In the genomic region with DNA sequence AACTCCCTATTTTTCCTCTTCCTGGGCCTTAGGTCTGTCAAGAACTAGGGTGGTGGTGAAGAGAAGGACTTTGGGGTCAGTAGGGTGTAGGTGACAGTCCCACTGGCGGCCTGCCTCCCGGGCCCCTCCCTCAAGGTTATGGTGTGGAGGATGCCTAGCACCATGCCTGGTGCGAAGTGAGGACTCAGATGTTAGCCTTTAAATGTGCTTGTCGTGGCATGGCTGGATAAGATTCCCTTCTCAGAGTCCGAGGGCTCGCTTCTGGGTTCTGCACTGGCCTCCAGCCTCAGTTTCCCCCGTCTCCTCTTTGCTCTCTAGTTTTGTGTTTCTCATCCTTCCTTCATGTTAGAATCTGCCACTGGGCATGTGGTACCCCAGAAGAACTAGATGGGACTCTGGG, we compare ENCODE assay signal across 17 cellular contexts. TPM values are rescaled to one million over a fixed set of nuclear protein-coding genes. Genes with fewer than 3 reads are reported as not detected.
DNase-seq lines count a peak whose midpoint lies in the region; ATAC-seq and TF ChIP-seq lines count a peak whose summit lies in the region.
"Had no signal": no experiment of that assay in that cellular context is flagged by ENCODE, and none has a peak within 500 bp of the region (broad histone marks: within the 10 kb centered on the region; RNA-seq: fewer than 3 reads in every experiment).

No MANE protein-coding gene starts in this region.

- H3K27ac ChIP-seq in CD4-positive, alpha-beta memory T cell (ENCODE audit: low read depth, low read length): no peak overlapping the region
- peak overlapping the region; percentile 87 for H3K27ac ChIP-seq in PC-9
- H3K27ac ChIP-seq in endodermal cell (ENCODE audit: low read depth, low read length): no peak overlapping the region
- H3K27ac ChIP-seq in gastrocnemius medialis: peak overlapping the region; percentile 32 to 68 (median 49)
- H3K27ac ChIP-seq in left lung: peak overlapping the region in 1 of 2 donors; percentile 53
- H3K27ac ChIP-seq in OCI-LY7 (ENCODE audit: low read depth, low read length, poor library complexity, severe bottlenecking): no peak overlapping the region
- no peak overlapping the region for H3K27ac ChIP-seq in vagina
- H3K27ac ChIP-seq: brain microvascular endothelial cell, tibial artery had no signal

- in situ Hi-C loops in gastrocnemius medialis (cut with MboI; ENCODE audit: low sequenced_read_pairs in 4 of 4): no loop called here

- ATAC-seq in gastrocnemius medialis: no peak
- no peak for ATAC-seq in left lung
- no peak for ATAC-seq in HG02840 (IDR thresholded peaks at IDR 0.05; ENCODE audit: low FRiP score, unreplicated experiment)

- H3K4me3 Mint-ChIP-seq in CD4-positive, alpha-beta memory T cell: no peak overlapping the region
- H3K4me3 Mint-ChIP-seq in endodermal cell: no peak overlapping the region

- peaks cover 79% of the 10 kb centered on the region for H3F3A ChIP-seq in PC-9 (ENCODE audit: insufficient read depth, low read depth)

- CTCF ChIA-PET in CD4-positive, alpha-beta memory T cell (lab: Charles Lee; ENCODE audit: partially characterized antibody): interaction anchor here (8.0 kb wide), 1 partner anchor 12 kb away, joined by 32 read pairs; no protein-coding TSS in a partner anchor
- CTCF ChIA-PET in PC-9 (lab: Charles Lee) (no interaction called here), OCI-LY7 (lab: Charles Lee; ENCODE audit: unreplicated experiment) (no interaction called here)

- peaks cover 39% of the 10 kb centered on the region for H3K4me1 ChIP-seq in CD4-positive, alpha-beta memory T cell (ENCODE audit: insufficient read depth, low read length)
- H3K4me1 ChIP-seq in PC-9 (replicated peaks; ENCODE audit: insufficient read depth) (peaks cover 66% of the 10 kb centered on the region), endodermal cell (ENCODE audit: control insufficient read depth, insufficient read depth, low read length) (peaks cover 5% of the 10 kb centered on the region), gastrocnemius medialis (peaks cover 57 to 61% of the 10 kb centered on the region in 2 donors), left lung (peaks cover 0 to 66% of the 10 kb centered on the region in 2 donors), OCI-LY7 (ENCODE audit: insufficient read depth, low read length, poor library complexity, severe bottlenecking) (peaks cover 11% of the 10 kb centered on the region), vagina (peaks cover 45% of the 10 kb centered on the region)
- H3K4me1 ChIP-seq: Caco-2 had no signal

- TF ChIP-seq CTCF in PC-9 (conservative IDR thresholded peaks at IDR 0.05) (no peak), endodermal cell (conservative IDR thresholded peaks at IDR 0.05) (no peak), gastrocnemius medialis (IDR thresholded peaks at IDR 0.05 in 4 of 5, conservative IDR thresholded peaks at IDR 0.05 in 1 of 5) (no peak), left lung (IDR thresholded peaks at IDR 0.05) (no peak), OCI-LY7 (conservative IDR thresholded peaks at IDR 0.05; ENCODE audit: low read length) (no peak), vagina (IDR thresholded peaks at IDR 0.05) (no peak)

- no peaks in the 10 kb centered on the region for H3K27me3 Mint-ChIP-seq in CD4-positive, alpha-beta memory T cell
- no peaks in the 10 kb centered on the region for H3K27me3 Mint-ChIP-seq in endodermal cell (ENCODE audit: insufficient read depth)

- peak overlapping the region; percentile 64 for H3K4me2 ChIP-seq in PC-9
- no peak overlapping the region for H3K4me2 ChIP-seq in OCI-LY7 (ENCODE audit: low read length)

- H3K27me3 ChIP-seq in CD4-positive, alpha-beta memory T cell (ENCODE audit: insufficient read depth, low read length): no peaks in the 10 kb centered on the region
- H3K27me3 ChIP-seq in PC-9 (ENCODE audit: insufficient read depth, low read depth) (no peaks in the 10 kb centered on the region), endodermal cell (ENCODE audit: control insufficient read depth, insufficient read depth, low read length, poor library complexity, severe bottlenecking) (no peaks in the 10 kb centered on the region), gastrocnemius medialis (no peaks in the 10 kb centered on the region), left lung (no peaks in the 10 kb centered on the region), vagina (no peaks in the 10 kb centered on the region)
- H3K27me3 ChIP-seq: brain microvascular endothelial cell, tibial artery had no signal

- H3K9me3 ChIP-seq in CD4-positive, alpha-beta memory T cell (ENCODE audit: control insufficient read depth in 1 of 2, low read length in 2 of 2): no peaks in the 10 kb centered on the region
- H3K9me3 ChIP-seq in PC-9 (ENCODE audit: insufficient read depth, low read depth) (no peaks in the 10 kb centered on the region), endodermal cell (ENCODE audit: control insufficient read depth, low read length) (no peaks in the 10 kb centered on the region), gastrocnemius medialis (no peaks in the 10 kb centered on the region), left lung (no peaks in the 10 kb centered on the region), OCI-LY7 (ENCODE audit: low read length) (no peaks in the 10 kb centered on the region), vagina (no peaks in the 10 kb centered on the region)
- H3K9me3 ChIP-seq: Caco-2, tibial artery had no signal

- TF ChIP-seq POLR2A in gastrocnemius medialis (IDR thresholded peaks at IDR 0.05) (no peak), vagina (IDR thresholded peaks at IDR 0.05) (no peak)

- BruUV-seq in PC-9 (replicated peaks; lab: Mats Ljungman, UMichigan): TSS peak; percentile 97
- BruUV-seq in OCI-LY7 (replicated peaks; lab: Mats Ljungman, UMichigan): no TSS peak

- H2AFZ ChIP-seq in PC-9 (no peak overlapping the region), OCI-LY7 (ENCODE audit: low read length) (no peak overlapping the region)

- peaks cover 13 to 48% of the 10 kb centered on the region in 2 donors for H3K36me3 Mint-ChIP-seq in CD4-positive, alpha-beta memory T cell
- peaks cover 52% of the 10 kb centered on the region for H3K36me3 Mint-ChIP-seq in endodermal cell (ENCODE audit: low read depth)

- peak overlapping the region in 5 of 7 donors; percentile 10 to 60 (median 47) for H3K27ac Mint-ChIP-seq in CD4-positive, alpha-beta memory T cell
- peak overlapping the region; percentile 52 for H3K27ac Mint-ChIP-seq in endodermal cell

- H4K20me1 ChIP-seq in PC-9 (ENCODE audit: insufficient read depth) (no peaks in the 10 kb centered on the region; the same call in 1 of the 2 replicates), OCI-LY7 (ENCODE audit: insufficient read depth, low read length) (no peaks in the 10 kb centered on the region; the same call in 1 of the 2 replicates)

- H3K36me3 ChIP-seq in CD4-positive, alpha-beta memory T cell (ENCODE audit: insufficient read depth, low read length): peaks cover 5% of the 10 kb centered on the region
- peaks cover 24% of the 10 kb centered on the region; the same call in 1 of the 2 replicates for H3K36me3 ChIP-seq in PC-9 (ENCODE audit: low read depth)
- H3K36me3 ChIP-seq in endodermal cell (ENCODE audit: control insufficient read depth, insufficient read depth, low read length): peaks cover 61% of the 10 kb centered on the region
- no peaks in the 10 kb centered on the region for H3K36me3 ChIP-seq in gastrocnemius medialis
- peaks cover 0 to 44% of the 10 kb centered on the region in 2 donors for H3K36me3 ChIP-seq in left lung
- peaks cover 54% of the 10 kb centered on the region for H3K36me3 ChIP-seq in OCI-LY7 (ENCODE audit: insufficient read depth, low read length)
- peaks cover 0 to 12% of the 10 kb centered on the region in 2 donors for H3K36me3 ChIP-seq in vagina

- no peak for DNase-seq in CD4-positive, alpha-beta memory T cell
- DNase-seq in PC-9 (no peak), endodermal cell (no peak), gastrocnemius medialis (no peak), left lung (no peak), OCI-LY7 (ENCODE audit: low spot score) (no peak), vagina (ENCODE audit: extremely low spot score in 2 of 2) (no peak)
- DNase-seq: activated gamma-delta T cell; brain microvascular endothelial cell; Caco-2; effector CD4-positive, alpha-beta T cell; midbrain; MM.1S; NCI-H2107; SIG-M5 had no signal

- H3K4me1 Mint-ChIP-seq in CD4-positive, alpha-beta memory T cell: peaks cover 35 to 84% (median 51%) of the 10 kb centered on the region in 4 donors
- peaks cover 17% of the 10 kb centered on the region for H3K4me1 Mint-ChIP-seq in endodermal cell

- POLR2A ChIA-PET in CD4-positive, alpha-beta memory T cell (lab: Charles Lee; ENCODE audit: partially characterized antibody): interaction anchor here (0.8 kb wide), 1 partner anchor 30 kb away, joined by 3 read pairs; no protein-coding TSS in a partner anchor
- POLR2A ChIA-PET in PC-9 (lab: Charles Lee; ENCODE audit: unreplicated experiment): interaction anchor here (1.0 kb wide), 1 partner anchor 32 kb away, joined by 9 read pairs; a partner anchor contains a TSS
- POLR2A ChIA-PET in OCI-LY7 (lab: Charles Lee): no interaction called here

- intact Hi-C loops in CD4-positive, alpha-beta memory T cell (cut with micrococcal nuclease): no loop called here
- intact Hi-C loops in PC-9 (cut with micrococcal nuclease; ENCODE audit: unreplicated experiment): no loop called here
- intact Hi-C loops in gastrocnemius medialis (cut with DNase I; ENCODE audit: low total_unique reads): no loop called here
- intact Hi-C loops in left lung (cut with DNase I): no loop called here
- intact Hi-C loops in OCI-LY7 (cut with micrococcal nuclease; ENCODE audit: unreplicated experiment): no loop called here
- intact Hi-C loops in vagina (cut with DNase I): no loop called here

- H3K9me3 Mint-ChIP-seq in CD4-positive, alpha-beta memory T cell: peaks cover 0 to 1% (median 0%) of the 10 kb centered on the region in 8 donors
- no peaks in the 10 kb centered on the region for H3K9me3 Mint-ChIP-seq in endodermal cell

- WGBS in endodermal cell (ENCODE audit: insufficient coverage in 1 of 2, insufficient read length in 1 of 2), 2 experiments: 95 to 99% methylated on average over 5 to 7 of the region's 7 CpGs

- H3K4me3 ChIP-seq in CD4-positive, alpha-beta memory T cell (ENCODE audit: low read length in 2 of 2): no peak overlapping the region
- H3K4me3 ChIP-seq in PC-9 (no peak overlapping the region; the same call in 1 of the 2 replicates), endodermal cell (ENCODE audit: low read length) (no peak overlapping the region), gastrocnemius medialis (no peak overlapping the region), left lung (no peak overlapping the region), OCI-LY7 (ENCODE audit: low read depth, low read length, poor library complexity, severe bottlenecking) (no peak overlapping the region), vagina (no peak overlapping the region)
- H3K4me3 ChIP-seq: tibial artery had no signal

- peaks cover 90% of the 10 kb centered on the region for H3K79me2 ChIP-seq in PC-9 (ENCODE audit: low read depth)
- H3K79me2 ChIP-seq in OCI-LY7 (ENCODE audit: insufficient read depth, low read depth, low read length): peaks cover 8% of the 10 kb centered on the region; the same call in 1 of the 2 replicates

- H3K9ac ChIP-seq in endodermal cell (ENCODE audit: extremely low read depth, low read length, poor library complexity, severe bottlenecking): no peak overlapping the region

- H3K9me2 ChIP-seq in PC-9 (ENCODE audit: insufficient read depth) (no peaks in the 10 kb centered on the region), OCI-LY7 (ENCODE audit: insufficient read depth, low read length) (no peaks in the 10 kb centered on the region)

RNA-seq across cellular contexts. Expression of a gene that starts 32.0 kb away (rescaled TPM):
- total RNA-seq in CD4-positive, alpha-beta memory T cell: 10 to 100 TPM; 89.6 to 90.5 TPM
- 10 to 100 TPM in 1 of 2 donors, 1 to 10 TPM in 1; 7.2 to 21.1 TPM for polyA plus RNA-seq in CD4-positive, alpha-beta memory T cell
- total RNA-seq in PC-9 (2021) (61.1 and 82.8 TPM in 2 replicates), endodermal cell (10 to 100 TPM; 60.9 to 68.5 TPM), gastrocnemius medialis (10 to 100 TPM; 55.0 to 65.0 (median 60.9) TPM), left lung (10 to 100 TPM; 53.5 to 62.8 TPM), OCI-LY7 (2022) (71.5 and 77.9 TPM in 2 replicates), vagina (33.6 TPM)
- 34.8 TPM for polyA plus RNA-seq in endodermal cell (2013, experiment 1 of 2)
- 35.4 TPM for polyA plus RNA-seq in endodermal cell (2013, experiment 2 of 2)
- total RNA-seq in OCI-LY7 (2014; rRNA removed; shearing (Covaris generic)): 50.9 and 51.5 TPM in 2 replicates

Comparison
In these comparisons a context has a peak if more than half of its experiments do, and no peak if none do; other contexts are left out.
1. H3K27ac ChIP-seq: peak in PC-9 (single experiment) and gastrocnemius medialis (4 of 4); none in CD4-positive, alpha-beta memory T cell (single experiment), endodermal cell (single experiment), OCI-LY7 (single experiment) and vagina (single experiment).